8 cellular contexts compared by ENCODE assay signal in the genomic region with DNA sequence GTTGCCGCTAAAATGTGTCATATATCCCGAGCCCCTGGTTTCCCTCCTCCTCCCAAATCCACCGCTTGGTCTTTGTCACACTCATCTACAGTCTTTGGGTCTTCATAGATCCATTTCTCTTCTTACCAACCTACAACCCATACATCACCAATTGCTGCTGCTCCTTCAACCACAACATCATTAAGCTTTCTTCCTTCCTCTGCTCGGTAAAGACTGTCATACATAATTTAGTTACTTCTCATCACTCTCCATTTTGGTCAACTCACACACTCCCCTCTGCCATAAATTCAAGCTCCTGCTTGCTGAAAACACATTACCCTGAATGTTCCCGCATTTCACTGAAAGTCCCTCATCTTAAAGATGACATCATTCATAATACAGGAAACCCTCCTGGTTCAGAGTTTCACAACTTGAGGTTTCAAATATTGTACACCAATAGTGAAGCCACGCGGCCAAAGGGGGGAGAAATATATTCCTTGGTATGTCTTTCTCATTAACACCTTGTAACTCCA. TPM values are rescaled to one million over a fixed set of nuclear protein-coding genes. Genes with fewer than 3 reads are reported as not detected.
A peak's percentile ranks its signal among the peaks of the same experiment; 100 is the strongest.
DNase-seq lines count a peak whose midpoint lies in the region; ATAC-seq, FAIRE-seq and TF ChIP-seq lines count a peak whose summit lies in the region.

No MANE protein-coding gene starts in this region.

- no peak overlapping the region for H3K4me3 ChIP-seq in HepG2 (replicated peaks in 1 of 3; ENCODE audit: insufficient read depth in 1 of 3, low read depth in 2 of 3, low read length in 3 of 3)
- no peak overlapping the region for H3K4me3 ChIP-seq in right lobe of liver
- H3K4me3 ChIP-seq in upper lobe of right lung: no peak overlapping the region

- peaks cover 30% of the 10 kb centered on the region for H3K4me1 Mint-ChIP-seq in activated naive CD8-positive, alpha-beta T cell treated with anti-CD3 and anti-CD28 coated beads, Interleukin-2, amount 10 ng/mL, durations not matched to agents 7 days and 5 days

- POLR2A ChIA-PET in HepG2 (lab: Yijun Ruan, JAX): interaction anchor here (1.4 to 1.6 kb wide), 3 partner anchors 21 to 525 kb away, joined by 5 to 24 read pairs (median 9); no protein-coding TSS in a partner anchor
- POLR2A ChIA-PET in activated naive CD8-positive, alpha-beta T cell treated with anti-CD3 and anti-CD28 coated beads, Interleukin-2, amount 10 ng/mL, durations not matched to agents 7 days and 5 days (lab: Charles Lee): interaction anchor here (0.7 to 1.6 kb wide), 5 partner anchors 99 to 613 kb away, joined by 3 to 5 read pairs (median 3); a partner anchor contains a TSS

- no peaks in the 10 kb centered on the region for H3K9me3 Mint-ChIP-seq in activated naive CD8-positive, alpha-beta T cell treated with anti-CD3 and anti-CD28 coated beads, Interleukin-2, amount 10 ng/mL, durations not matched to agents 7 days and 5 days

- 86% methylated on average over 7 of the region's 7 CpGs for WGBS in HepG2 (ENCODE audit: low lambda C conversion rate)
- 63% methylated on average over 7 of the region's 7 CpGs for WGBS in right lobe of liver (ENCODE audit: insufficient coverage, low coverage, low lambda C conversion rate, missing lambda C conversion rate)

- intact Hi-C loops in HepG2 (cut with micrococcal nuclease; ENCODE audit: unreplicated experiment) (no loop called here), right lobe of liver (cut with DNase I) (no loop called here), upper lobe of right lung (cut with DNase I) (no loop called here)

- peaks cover 74% of the 10 kb centered on the region for H3K4me1 ChIP-seq in HepG2 (ENCODE audit: insufficient read depth, low read length)
- H3K4me1 ChIP-seq in right lobe of liver: peaks cover 0 to 23% (median 11%) of the 10 kb centered on the region in 4 donors
- peaks cover 17% of the 10 kb centered on the region for H3K4me1 ChIP-seq in upper lobe of right lung

- no peak for TF ChIP-seq CTCF in HepG2 (CRISPR knock-in tag; IDR thresholded peaks at IDR 0.05)
- TF ChIP-seq CTCF in right lobe of liver (IDR thresholded peaks at IDR 0.05): no peak
- TF ChIP-seq CTCF in upper lobe of right lung (IDR thresholded peaks at IDR 0.05): no peak

- TF ChIP-seq RAD21 in HepG2 (CRISPR knock-in tag; IDR thresholded peaks at IDR 0.05): no peak

- H2AFZ ChIP-seq in HepG2 (ENCODE audit: low read length): no peak overlapping the region

- TF ChIP-seq EP300 in HepG2 (IDR thresholded peaks at IDR 0.05; ENCODE audit: low read depth in 2 of 2, low read length in 2 of 2) (no peak), HepG2 (CRISPR knock-in tag; IDR thresholded peaks at IDR 0.05; ENCODE audit: borderline replicate concordance) (no peak)

- no TSS peak for BruUV-seq in HepG2 (replicated peaks; lab: Mats Ljungman, UMichigan)

- H3K4me3 Mint-ChIP-seq in activated naive CD8-positive, alpha-beta T cell treated with anti-CD3 and anti-CD28 coated beads, Interleukin-2, amount 10 ng/mL, durations not matched to agents 7 days and 5 days: peak overlapping the region; percentile 80

- no peaks in the 10 kb centered on the region for H3K9me3 ChIP-seq in HepG2 (ENCODE audit: low read length)
- no peaks in the 10 kb centered on the region for H3K9me3 ChIP-seq in right lobe of liver
- H3K9me3 ChIP-seq in upper lobe of right lung: no peaks in the 10 kb centered on the region

- DNase-seq in HepG2 (ENCODE audit: low spot score): no peak
- DNase-seq in right lobe of liver: no peak
- DNase-seq in activated naive CD8-positive, alpha-beta T cell treated with anti-CD3 and anti-CD28 coated beads, Interleukin-2, amount 10 ng/mL, durations not matched to agents 7 days and 5 days: no peak
- DNase-seq in upper lobe of right lung: no peak
- DNase-seq in NCI-H446 treated with DMSO at 0.1 percent for 48 hours (lab: John Stamatoyannopoulos, UW): no peak
- DNase-seq in DMS53 (lab: John Stamatoyannopoulos, UW): no peak
- DNase-seq in amniotic stem cell (lab: John Stamatoyannopoulos, UW): no peak

- TF ChIP-seq POLR2A in HepG2 (IDR thresholded peaks at IDR 0.05; ENCODE audit: insufficient read depth in 1 of 2, low read depth in 2 of 2, low read length in 2 of 2) (no peak), right lobe of liver (IDR thresholded peaks at IDR 0.05) (no peak)

- CTCF ChIA-PET in HepG2 (lab: Yijun Ruan, JAX; ENCODE audit: low intra/inter-chr PET ratio, low total read pairs): no interaction called here

- no peaks in the 10 kb centered on the region for H4K20me1 ChIP-seq in HepG2 (ENCODE audit: insufficient read depth, low read length)

- peak overlapping the region; percentile 95 for H3K27ac Mint-ChIP-seq in activated naive CD8-positive, alpha-beta T cell treated with anti-CD3 and anti-CD28 coated beads, Interleukin-2, amount 10 ng/mL, durations not matched to agents 7 days and 5 days

- H3K27ac ChIP-seq in HepG2 (ENCODE audit: extremely low read length, insufficient read depth, low read length) (no peak overlapping the region), right lobe of liver (no peak overlapping the region), upper lobe of right lung (peak overlapping the region; percentile 97)

- in situ Hi-C loops in HepG2 (cut with HindIII; ENCODE audit: extremely low pct_ligation_motif_present, low pct_unique_long_range_greater_than_20kb): no loop called here

- peaks cover 22% of the 10 kb centered on the region for H3K79me2 ChIP-seq in HepG2 (ENCODE audit: insufficient read depth, low read length)

- peaks cover 3% of the 10 kb centered on the region for H3K27me3 Mint-ChIP-seq in activated naive CD8-positive, alpha-beta T cell treated with anti-CD3 and anti-CD28 coated beads, Interleukin-2, amount 10 ng/mL, durations not matched to agents 7 days and 5 days

- no peak overlapping the region for H3K9ac ChIP-seq in HepG2 (ENCODE audit: insufficient read depth, low read depth, low read length)

- FAIRE-seq in HepG2 (lab: Jason Lieb, UNC): no peak

- peak overlapping the region; percentile 96; the same call in 1 of the 2 replicates for H3K4me2 ChIP-seq in HepG2 (ENCODE audit: low read depth, low read length)

- H3K36me3 ChIP-seq in HepG2 (replicated peaks in 1 of 2; ENCODE audit: control insufficient read depth in 1 of 2, insufficient read depth in 2 of 2, low read length in 2 of 2) (peaks cover 4 to 11% of the 10 kb centered on the region in 2 experiments), right lobe of liver (peaks cover 0 to 9% (median 4%) of the 10 kb centered on the region in 4 donors), upper lobe of right lung (peaks cover 15% of the 10 kb centered on the region)

- H3K27me3 ChIP-seq in HepG2 (ENCODE audit: control insufficient read depth in 1 of 2, insufficient read depth in 2 of 2, low read length in 2 of 2): no peaks in the 10 kb centered on the region
- no peaks in the 10 kb centered on the region for H3K27me3 ChIP-seq in right lobe of liver
- H3K27me3 ChIP-seq in upper lobe of right lung: no peaks in the 10 kb centered on the region

- H3K36me3 Mint-ChIP-seq in activated naive CD8-positive, alpha-beta T cell treated with anti-CD3 and anti-CD28 coated beads, Interleukin-2, amount 10 ng/mL, durations not matched to agents 7 days and 5 days: no peaks in the 10 kb centered on the region

- no peak for ATAC-seq in HepG2
- ATAC-seq in right lobe of liver: no peak
- peak; percentile 29 for ATAC-seq in HG03457 (IDR thresholded peaks at IDR 0.05; ENCODE audit: unreplicated experiment)
- no peak for ATAC-seq in activated naive CD8-positive, alpha-beta T cell treated with anti-CD3 and anti-CD28 coated beads, Interleukin-2, amount 10 ng/mL, durations not matched to agents 7 days and 5 days (ENCODE audit: low read depth)
- no peak for ATAC-seq in upper lobe of right lung

TF ChIP-seq in HepG2, 621 proteins besides CTCF, POLR2A, EP300 and RAD21:
- TF ChIP-seq ZBTB1 (CRISPR knock-in tag; IDR thresholded peaks at IDR 0.05; ENCODE audit: borderline replicate concordance): no peak
- peak; percentile 94 for TF ChIP-seq ATF7 (IDR thresholded peaks at IDR 0.05)
- no peak for TF ChIP-seq ATF7 (CRISPR knock-in tag; IDR thresholded peaks at IDR 0.05)

RNA-seq across cellular contexts. Expression of a gene that starts 1.7 kb away (rescaled TPM):
- total RNA-seq in HepG2 (2016; rRNA removed; fragmentation: Illumina TruSeq; extraction: Trizol) (67.2 and 85.1 TPM in 2 replicates), right lobe of liver (10 to 100 TPM; 45.7 to 61.3 (median 51.2) TPM), upper lobe of right lung (88.6 TPM)
- 93.2 and 97.9 TPM in 2 replicates for total RNA-seq in HepG2 (2016; cell fraction: cytosol; rRNA removed; fragmentation: Illumina TruSeq; extraction: Trizol; ENCODE audit: low read depth)
- total RNA-seq in HepG2 (2016; cell fraction: insoluble cytoplasmic fraction; rRNA removed; fragmentation: Illumina TruSeq; extraction: Trizol): 65.6 and 88.0 TPM in 2 replicates
- 145 and 146 TPM in 2 replicates for total RNA-seq in HepG2 (2016; cell fraction: membrane; rRNA removed; fragmentation: Illumina TruSeq; extraction: Trizol)
- 60.7 and 77.4 TPM in 2 replicates for total RNA-seq in HepG2 (2016; cell fraction: nucleus; rRNA removed; fragmentation: Illumina TruSeq; extraction: Trizol)
- 94.2 and 95.3 TPM in 2 replicates for polyA plus RNA-seq in HepG2 (2011; rRNA removed)
- polyA plus RNA-seq in HepG2 (2011; cell fraction: cytosol; rRNA removed): 90.5 and 102 TPM in 2 replicates
- polyA plus RNA-seq in HepG2 (2011; cell fraction: nucleus; rRNA removed): 153 and 172 TPM in 2 replicates
- 117 and 124 TPM in 2 replicates for polyA plus RNA-seq in HepG2 (2012)
- 108 and 123 TPM in 2 replicates for polyA plus RNA-seq in HepG2 (2016; cell fraction: cytosol; fragmentation: Illumina TruSeq; extraction: Trizol; ENCODE audit: low read depth)
- polyA plus RNA-seq in HepG2 (2016; cell fraction: insoluble cytoplasmic fraction; fragmentation: Illumina TruSeq; extraction: Trizol; ENCODE audit: low read depth): 93.0 and 99.9 TPM in 2 replicates
- polyA plus RNA-seq in HepG2 (2016; cell fraction: membrane; fragmentation: Illumina TruSeq; extraction: Trizol; ENCODE audit: low read depth): 161 and 166 TPM in 2 replicates
- 128 and 143 TPM in 2 replicates for polyA plus RNA-seq in HepG2 (2016; cell fraction: nucleus; fragmentation: Illumina TruSeq; extraction: Trizol; ENCODE audit: insufficient read depth, low read depth)
- 48.3 and 75.7 TPM in 2 replicates for polyA minus RNA-seq in HepG2 (2011; rRNA and poly(A)+ RNA removed; ENCODE audit: low replicate concordance)
- 40.4 and 40.8 TPM in 2 replicates for polyA minus RNA-seq in HepG2 (2011; cell fraction: cytosol; rRNA and poly(A)+ RNA removed)
- 85.5 and 94.6 TPM in 2 replicates for polyA minus RNA-seq in HepG2 (2011; cell fraction: nucleus; rRNA and poly(A)+ RNA removed)
- 10 to 100 TPM; 65.1 to 69.9 TPM for total RNA-seq in activated naive CD8-positive, alpha-beta T cell treated with anti-CD3 and anti-CD28 coated beads, Interleukin-2, amount 10 ng/mL, durations not matched to agents 7 days and 5 days
